23 cellular contexts compared by ENCODE assay signal in the genomic region with DNA sequence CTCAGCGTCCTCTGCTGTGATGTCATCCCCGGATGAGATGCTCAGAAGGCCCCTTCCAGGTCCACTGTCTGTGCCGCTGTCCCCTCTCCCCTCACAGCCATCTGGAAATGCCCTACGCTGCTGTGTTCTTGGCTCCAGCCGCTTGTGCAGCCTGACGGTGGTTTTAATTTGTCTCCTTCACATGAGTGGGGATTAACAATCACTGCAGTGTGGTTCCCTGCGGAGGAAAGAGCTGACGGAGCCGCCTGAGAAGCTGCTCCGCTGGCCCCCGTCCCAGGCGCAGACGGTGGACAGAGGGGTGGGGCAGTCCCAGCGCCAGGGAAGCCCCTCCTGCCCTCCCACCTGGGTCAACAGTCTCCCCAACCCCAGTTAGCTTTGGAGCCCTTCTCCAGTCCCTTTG.
"Had no signal": no experiment of that assay in that cellular context is flagged by ENCODE, and none has a peak within 500 bp of the region (broad histone marks: within the 10 kb centered on the region; RNA-seq: fewer than 3 reads in every experiment).

No MANE protein-coding gene starts in this region.

- H3K4me1 ChIP-seq: colonic mucosa, left lung, lower lobe of right lung, testis, transverse colon had no signal

- DNase-seq: activated CD4-positive, alpha-beta T cell treated with anti-CD3 and anti-CD28 coated beads for 36 hours; activated CD4-positive, CD25-positive, alpha-beta regulatory T cell; activated CD8-positive, alpha-beta memory T cell treated with anti-CD3 and anti-CD28 coated beads, Interleukin-2, amount 10 ng/mL, durations not matched to agents 7 days and 5 days; activated CD8-positive, alpha-beta T cell treated with anti-CD3 and anti-CD28 coated beads, Interleukin-2, amount 10 ng/mL, durations not matched to agents 7 days and 5 days; activated naive CD8-positive, alpha-beta T cell treated with anti-CD3 and anti-CD28 coated beads, Interleukin-2, amount 50 U/mL, for 24 hours; activated T-cell treated with anti-CD3 and anti-CD28 coated beads, Interleukin-2, amount 50 U/mL, for 48 hours; colonic mucosa; effector memory CD4-positive, alpha-beta T cell; left lung; lower lobe of right lung; mucosa of descending colon; ovary; stimulated activated CD4-positive, alpha-beta T cell treated with anti-CD3 and anti-CD28 coated beads, Interleukin-12 subunit alpha, Interleukin-12 subunit beta, amount 100 ng/mL, for 4 hours; stimulated activated CD4-positive, alpha-beta T cell treated with anti-CD3 and anti-CD28 coated beads, Interleukin-4, amount 100 ng/mL, for 1 hour; stimulated activated naive CD8-positive, alpha-beta T cell treated with anti-CD3 and anti-CD28 coated beads, Interleukin-15, Interleukin-2, amounts not matched to agents 100 U/mL and 50 U/mL, for 24 hours; testis; transverse colon had no signal

- H3K27ac ChIP-seq: colonic mucosa, left lung, lower lobe of right lung, neutrophil, ovary, skin epidermis, testis, transverse colon had no signal

- H3K9me3 ChIP-seq: colonic mucosa, left lung, lower lobe of right lung, mucosa of descending colon, neutrophil, ovary, testis, transverse colon had no signal

- H3K4me3 ChIP-seq: colonic mucosa, left lung, lower lobe of right lung, mucosa of descending colon, ovary, skin epidermis, testis, transverse colon had no signal

- FAIRE-seq: frontal cortex, islet of Langerhans had no signal

- H3K36me3 ChIP-seq: colonic mucosa, left lung, lower lobe of right lung, neutrophil, ovary, transverse colon had no signal

- ATAC-seq: activated CD4-positive, alpha-beta T cell treated with anti-CD3 and anti-CD28 coated beads for 36 hours; activated CD8-positive, alpha-beta memory T cell treated with anti-CD3 and anti-CD28 coated beads, Interleukin-2, amount 10 ng/mL, durations not matched to agents 7 days and 5 days; activated CD8-positive, alpha-beta T cell treated with anti-CD3 and anti-CD28 coated beads, Interleukin-2, amount 10 ng/mL, durations not matched to agents 7 days and 5 days; activated naive CD8-positive, alpha-beta T cell treated with anti-CD3 and anti-CD28 coated beads, Interleukin-2, amount 50 U/mL, for 24 hours; left lung; lower lobe of right lung; mucosa of descending colon; natural killer cell treated with Interleukin-12 subunit alpha and Interleukin-12 subunit beta and Interleukin-15 and Interleukin-18, amount 100 ng/mL, for 72 hours; sciatic nerve; stimulated activated naive CD8-positive, alpha-beta T cell treated with anti-CD3 and anti-CD28 coated beads, Interleukin-15, Interleukin-2, amounts not matched to agents 100 U/mL and 50 U/mL, for 24 hours had no signal

- H3K27me3 ChIP-seq: ovary, testis had no signal
